In genomic region chr18:7571626-7572025, GRCh38 we compare ENCODE assay signal across 25 cellular contexts. TPM values are rescaled to one million over a fixed set of nuclear protein-coding genes. Genes with fewer than 3 reads are reported as not detected.
DNase-seq lines count a peak whose midpoint lies in the region; ATAC-seq and TF ChIP-seq lines count a peak whose summit lies in the region.
"Had no signal": no experiment of that assay in that cellular context is flagged by ENCODE, and none has a peak within 500 bp of the region (broad histone marks: within the 10 kb centered on the region; RNA-seq: fewer than 3 reads in every experiment).

No MANE protein-coding gene starts in this region.

- H3K4me1 ChIP-seq in ACC112 (ENCODE audit: control insufficient read depth, insufficient read depth, low read length, unreplicated experiment) (peaks cover 39% of the 10 kb centered on the region), HEK293 (ENCODE audit: control insufficient read depth, insufficient read depth, low read length) (peaks cover 6% of the 10 kb centered on the region; the same call in 1 of the 2 replicates), PC-3 (ENCODE audit: insufficient read depth, low read length) (peaks cover 52% of the 10 kb centered on the region)
- H3K4me1 ChIP-seq: BE2C had no signal

- no peaks in the 10 kb centered on the region for H4K20me1 ChIP-seq in PC-3 (ENCODE audit: low read length)

- no TSS peak for BruUV-seq in PC-3 (replicated peaks; lab: Mats Ljungman, UMichigan)

- H3K9me2 ChIP-seq in PC-3 (replicated peaks; ENCODE audit: low read length), result no peaks in the 10 kb centered on the region

- no peaks in the 10 kb centered on the region for H3K9me3 ChIP-seq in HEK293 (ENCODE audit: control insufficient read depth, insufficient read depth, low read depth, low read length)
- no peaks in the 10 kb centered on the region for H3K9me3 ChIP-seq in PC-3 (ENCODE audit: low read length)
- H3K9me3 ChIP-seq: BE2C, BLaER1 had no signal

- no peaks in the 10 kb centered on the region for H3F3A ChIP-seq in PC-3 (ENCODE audit: low read length, unreplicated experiment)

- TF ChIP-seq CTCF in HEK293 (tag by site-specific recombination; IDR thresholded peaks at IDR 0.05), result no peak
- TF ChIP-seq CTCF in PC-3 (conservative IDR thresholded peaks at IDR 0.05; ENCODE audit: low read depth, low read length), result no peak

- POLR2A ChIA-PET in HEK293 (lab: Yijun Ruan, JAX) (no interaction called here), PC-3 (lab: Charles Lee; ENCODE audit: unreplicated experiment) (no interaction called here)

- H3K9ac ChIP-seq in PC-3 (ENCODE audit: low read length), result peak overlapping the region; percentile 28; the same call in 1 of the 2 replicates
- H3K9ac ChIP-seq: BLaER1 had no signal

- peak overlapping the region; percentile 87 for H3K4me2 ChIP-seq in PC-3 (ENCODE audit: low read length)
- H3K4me2 ChIP-seq: BLaER1 had no signal

- H2AFZ ChIP-seq in ACC112 (ENCODE audit: low read length, unreplicated experiment) (no peak overlapping the region), PC-3 (ENCODE audit: low read length) (no peak overlapping the region)

- intact Hi-C loops in PC-3 (cut with micrococcal nuclease), result loop anchor here (10.0 kb wide), 1 partner anchor 803 kb away; no protein-coding TSS in a partner anchor

- H3K36me3 ChIP-seq in ACC112 (ENCODE audit: insufficient read depth, low read length), result 0 out of 2 replicates have a peak, but pooled peaks cover 3% of the 10 kb centered on the region
- H3K36me3 ChIP-seq in HEK293 (ENCODE audit: control insufficient read depth in 2 of 2, insufficient read depth in 1 of 2, low read length in 2 of 2), result no peaks in the 10 kb centered on the region
- no peaks in the 10 kb centered on the region for H3K36me3 ChIP-seq in PC-3 (ENCODE audit: low read depth, low read length)
- H3K36me3 ChIP-seq: BE2C, BLaER1 had no signal

- DNase-seq in PC-3 (no peak), D341Med (ENCODE audit: low spot score) (no peak), NCI-H1417 (lab: John Stamatoyannopoulos, UW) (no peak)
- no peak for DNase-seq in stimulated activated CD4-positive, alpha-beta T cell treated with anti-CD3 and anti-CD28 coated beads, Interleukin-4, amount 100 ng/mL, for 24 hours
- DNase-seq: 8988T; ACHN; BE2C; C1 segment of cervical spinal cord; Caco-2; Calu3; CD4-positive, CD25-positive, alpha-beta regulatory T cell; CD8-positive, alpha-beta T cell; DMS 273 treated with DMSO at 0.1 percent for 48 hours; DMS153; DMS53; DMS79; DND-41; EL; GDM1 had no signal

- H3K4me3 ChIP-seq in ACC112 (ENCODE audit: low read depth, low read length) (peak overlapping the region; percentile 67; the same call in 1 of the 2 replicates), HEK293 (ENCODE audit: low read depth, low read length) (no peak overlapping the region), PC-3 (ENCODE audit: low read length) (peak overlapping the region; percentile 59; the same call in 1 of the 2 replicates)
- H3K4me3 ChIP-seq: BLaER1, GM12878 had no signal

- H3K27ac ChIP-seq in ACC112 (ENCODE audit: low read depth, low read length) (no peak overlapping the region), HEK293 (ENCODE audit: extremely low read depth, low read depth, low read length) (no peak overlapping the region), PC-3 (ENCODE audit: low read length) (no peak overlapping the region)
- H3K27ac ChIP-seq: BLaER1 had no signal

- H3K27me3 ChIP-seq in ACC112 (ENCODE audit: insufficient read depth, low read length), result no peaks in the 10 kb centered on the region
- no peaks in the 10 kb centered on the region for H3K27me3 ChIP-seq in PC-3 (ENCODE audit: low read length)

- CTCF ChIA-PET in HEK293 (lab: Yijun Ruan, JAX), result interaction anchor here (0.6 kb wide), 1 partner anchor 906 kb away, joined by 3 read pairs; no protein-coding TSS in a partner anchor
- CTCF ChIA-PET in PC-3 (lab: Charles Lee), result interaction anchor here (0.7 kb wide), 1 partner anchor 300 kb away, joined by 3 read pairs; no protein-coding TSS in a partner anchor

- ATAC-seq in PC-3 (no peak), GM18517 (IDR thresholded peaks at IDR 0.05; ENCODE audit: unreplicated experiment) (no peak)
- ATAC-seq: CD8-positive, alpha-beta T cell; GM12878 had no signal

- H3K79me2 ChIP-seq in ACC112 (ENCODE audit: control insufficient read depth, insufficient read depth, low read length, unreplicated experiment) (peaks cover 67% of the 10 kb centered on the region), PC-3 (ENCODE audit: low read length) (peaks cover 73% of the 10 kb centered on the region)

TF ChIP-seq in HEK293, 187 proteins besides CTCF, POLR2A, EP300 and RAD21:
- TF ChIP-seq ZNF529 (tag by site-specific recombination; IDR thresholded peaks at IDR 0.05; ENCODE audit: insufficient replicate concordance) (peak; percentile 92), FEZF1 (tag by site-specific recombination; IDR thresholded peaks at IDR 0.05) (no peak), ZNF677 (tag by site-specific recombination; IDR thresholded peaks at IDR 0.05) (no peak), ZNF658 (tag by site-specific recombination; IDR thresholded peaks at IDR 0.05) (no peak)

RNA-seq across cellular contexts. Expression of gene PTPRM, which starts 4.5 kb away (rescaled TPM):
- 45.6 and 61.3 TPM in 2 replicates for total RNA-seq in PC-3 (2014; rRNA removed)
- total RNA-seq: G401 had no signal
